ENCODE assay signal across 11 cellular contexts in the genomic region with DNA sequence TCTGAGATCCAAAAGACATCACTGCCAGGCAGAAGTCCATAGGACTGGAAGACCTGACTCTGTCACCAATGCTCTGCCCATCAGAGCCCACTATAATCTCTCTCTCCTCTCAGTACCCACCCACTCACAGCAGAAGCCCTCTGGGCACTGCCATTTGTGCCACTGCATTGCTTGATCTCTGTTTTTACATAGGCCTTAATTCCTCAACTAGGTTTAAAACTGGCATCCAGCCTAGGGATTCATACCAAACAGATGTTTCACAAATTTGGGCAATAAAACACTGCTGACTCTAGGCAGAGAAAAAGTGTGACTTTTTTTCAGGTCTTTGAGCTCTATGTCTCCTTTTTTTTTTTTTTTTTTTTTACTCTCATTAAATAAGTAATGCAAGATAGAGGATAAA.
DNase-seq lines count a peak whose midpoint lies in the region; TF ChIP-seq lines count a peak whose summit lies in the region.
"Had no signal": no experiment of that assay in that cellular context is flagged by ENCODE, and none has a peak within 500 bp of the region (broad histone marks: within the 10 kb centered on the region; RNA-seq: fewer than 3 reads in every experiment).

No MANE protein-coding gene starts in this region.

- TF ChIP-seq CTCF in AG10803 (conservative IDR thresholded peaks at IDR 0.05; ENCODE audit: low read length) (no peak), epithelial cell of esophagus (IDR thresholded peaks at IDR 0.05; ENCODE audit: insufficient read depth, low read depth, low read length, missing control alignments) (no peak)

- peak overlapping the region; percentile 41 for H3K27ac ChIP-seq in rectal smooth muscle tissue (ENCODE audit: low read depth, low read length)

- peaks cover 16% of the 10 kb centered on the region for H3K4me1 ChIP-seq in rectal smooth muscle tissue (ENCODE audit: control insufficient read depth, insufficient read depth, low read length)

- no peak overlapping the region for H3K4me3 ChIP-seq in AG10803 (ENCODE audit: low read length)
- H3K4me3 ChIP-seq in epithelial cell of esophagus (ENCODE audit: low read length) = no peak overlapping the region
- no peak overlapping the region for H3K4me3 ChIP-seq in rectal smooth muscle tissue (ENCODE audit: low read length)
- H3K4me3 ChIP-seq: upper lobe of left lung had no signal

- H3K9ac ChIP-seq in rectal smooth muscle tissue (ENCODE audit: low read length) = no peak overlapping the region

- no peaks in the 10 kb centered on the region for H3K36me3 ChIP-seq in rectal smooth muscle tissue (ENCODE audit: control insufficient read depth, insufficient read depth, low read length)
- H3K36me3 ChIP-seq: upper lobe of left lung had no signal

- DNase-seq in AG10803 (ENCODE audit: low read depth) = peak; percentile 87
- DNase-seq in M059J (ENCODE audit: low read depth) = peak; percentile 93
- DNase-seq in epithelial cell of esophagus (ENCODE audit: low read depth) = peak; percentile 30
- DNase-seq in NCI-H2107 (lab: John Stamatoyannopoulos, UW) = no peak
- DNase-seq in SW480 (ENCODE audit: low spot score) = no peak
- no peak for DNase-seq in iPS-NIHi7 (ENCODE audit: extremely low spot score)
- no peak for DNase-seq in NCI-H1436 (lab: John Stamatoyannopoulos, UW)
- DNase-seq: DMS53, MM.1S, upper lobe of left lung had no signal

- no peaks in the 10 kb centered on the region for H3K27me3 ChIP-seq in rectal smooth muscle tissue (ENCODE audit: control insufficient read depth, insufficient read depth, low read length)
- H3K27me3 ChIP-seq: upper lobe of left lung had no signal

Comparison
In these comparisons a context has a peak if more than half of its experiments do, and no peak if none do; other contexts are left out.
1. DNase-seq: peak in AG10803 (single experiment), M059J (single experiment) and epithelial cell of esophagus (single experiment); none in NCI-H2107 (single experiment), SW480 (single experiment), iPS-NIHi7 (single experiment) and NCI-H1436 (single experiment).